ENCODE assay signal across 9 cellular contexts in genomic region chr3:194069421-194070219, GRCh38.
A peak's percentile ranks its signal among the peaks of the same experiment; 100 is the strongest.
DNase-seq lines count a peak whose midpoint lies in the region; ATAC-seq and TF ChIP-seq lines count a peak whose summit lies in the region.
"Had no signal": no experiment of that assay in that cellular context is flagged by ENCODE, and none has a peak within 500 bp of the region (broad histone marks: within the 10 kb centered on the region; RNA-seq: fewer than 3 reads in every experiment).

No MANE protein-coding gene starts in this region.

- peak overlapping the region; percentile 88 for H3K27ac ChIP-seq in suprapubic skin

- TF ChIP-seq EP300 in suprapubic skin (IDR thresholded peaks at IDR 0.05): no peak

- no peak for DNase-seq in Right ventricle myocardium superior
- no peak for DNase-seq in left ventricle myocardium superior
- peak; percentile 63 for DNase-seq in SW480 (ENCODE audit: low spot score)
- DNase-seq in fibroblast of villous mesenchyme (ENCODE audit: low read depth): peak; percentile 97
- DNase-seq in suprapubic skin (ENCODE audit: low spot score in 2 of 2): no peak
- no peak for DNase-seq in NCI-H510A (lab: John Stamatoyannopoulos, UW)
- DNase-seq: DND-41 had no signal

- H3K9me3 ChIP-seq in suprapubic skin: no peaks in the 10 kb centered on the region

- H3K4me1 ChIP-seq in suprapubic skin: peaks cover 25% of the 10 kb centered on the region

- H3K27me3 ChIP-seq in suprapubic skin: no peaks in the 10 kb centered on the region

- H3K36me3 ChIP-seq in suprapubic skin: no peaks in the 10 kb centered on the region

- 78% methylated on average over 12 of the region's 12 CpGs for WGBS in suprapubic skin

- no peak overlapping the region for H3K4me3 ChIP-seq in fibroblast of villous mesenchyme (ENCODE audit: low read depth, low read length)
- H3K4me3 ChIP-seq in suprapubic skin: no peak overlapping the region

- intact Hi-C loops in Right ventricle myocardium superior (cut with DNase I): loop anchor here (5.0 kb wide), 1 partner anchor 63 kb away; no protein-coding TSS in a partner anchor
- intact Hi-C loops in left ventricle myocardium superior (cut with micrococcal nuclease): no loop called here

- TF ChIP-seq POLR2A in suprapubic skin (IDR thresholded peaks at IDR 0.05): no peak
- TF ChIP-seq POLR2A in GM18505 (IDR thresholded peaks at IDR 0.05; ENCODE audit: borderline replicate concordance, extremely low read depth, insufficient read depth, insufficient read length): no peak

- peak; percentile 13 for ATAC-seq in Right ventricle myocardium superior (ENCODE audit: poor library complexity)
- ATAC-seq in left ventricle myocardium superior: no peak
- ATAC-seq in GM21529 (IDR thresholded peaks at IDR 0.05; ENCODE audit: unreplicated experiment): no peak
- ATAC-seq in GM18505 (IDR thresholded peaks at IDR 0.05; ENCODE audit: unreplicated experiment): no peak

- TF ChIP-seq CTCF in fibroblast of villous mesenchyme (IDR thresholded peaks at IDR 0.05; ENCODE audit: insufficient read depth, low read depth, low read length) (no peak), suprapubic skin (IDR thresholded peaks at IDR 0.05) (no peak)

Comparison
In these comparisons a context has a peak if more than half of its experiments do, and no peak if none do; other contexts are left out.
1. DNase-seq: peak in SW480 (single experiment) and fibroblast of villous mesenchyme (single experiment); none in Right ventricle myocardium superior (single experiment), left ventricle myocardium superior (single experiment), suprapubic skin (0 of 2) and NCI-H510A (single experiment).